ENCODE assay signal across 17 cellular contexts in genomic region chr19:55069859-55070225, GRCh38. TPM values are rescaled to one million over a fixed set of nuclear protein-coding genes. Genes with fewer than 3 reads are reported as not detected.
DNase-seq lines count a peak whose midpoint lies in the region; ATAC-seq, FAIRE-seq and TF ChIP-seq lines count a peak whose summit lies in the region.
"Had no signal": no experiment of that assay in that cellular context is flagged by ENCODE, and none has a peak within 500 bp of the region (broad histone marks: within the 10 kb centered on the region; RNA-seq: fewer than 3 reads in every experiment).

No MANE protein-coding gene starts in this region.

- H3K9me3 Mint-ChIP-seq in stimulated activated naive CD8-positive, alpha-beta T cell treated with anti-CD3 and anti-CD28 coated beads, Interleukin-15, amount 100 ng/mL, for 72 hours, result no peaks in the 10 kb centered on the region
- H3K9me3 Mint-ChIP-seq: dendritic cell treated with granulocyte-macrophage colony-stimulating factor and Interleukin-4, amounts not matched to agents 40 ng/mL and 50 ng/mL, for 4 days had no signal

- no peak for DNase-seq in stimulated activated naive CD8-positive, alpha-beta T cell treated with anti-CD3 and anti-CD28 coated beads, Interleukin-15, amount 100 ng/mL, for 72 hours
- DNase-seq in stimulated activated naive CD8-positive, alpha-beta T cell treated with anti-CD3 and anti-CD28 coated beads, Interleukin-15, Interleukin-2, amounts not matched to agents 100 U/mL and 50 U/mL, for 24 hours, result no peak
- DNase-seq in bronchial epithelial cell (ENCODE audit: low read depth) (no peak), superior temporal gyrus (ENCODE audit: extremely low spot score) (no peak), cerebellar cortex (ENCODE audit: low spot score) (no peak)
- DNase-seq: activated gamma-delta T cell treated with Interleukin-2 at 50 U/mL for 16 hours, MV-4-11, SHP77 treated with DMSO at 0.1 percent for 48 hours, testis had no signal

- H3K4me1 ChIP-seq in muscle layer of duodenum (ENCODE audit: control insufficient read depth in 1 of 2, insufficient read depth in 2 of 2, low read length in 2 of 2), result peaks cover 0 to 6% of the 10 kb centered on the region in 2 donors

- H3K27me3 Mint-ChIP-seq in stimulated activated naive CD8-positive, alpha-beta T cell treated with anti-CD3 and anti-CD28 coated beads, Interleukin-15, amount 100 ng/mL, for 72 hours, result peaks cover 88% of the 10 kb centered on the region

- H3K4me3 Mint-ChIP-seq in stimulated activated naive CD8-positive, alpha-beta T cell treated with anti-CD3 and anti-CD28 coated beads, Interleukin-15, amount 100 ng/mL, for 72 hours, result peak overlapping the region; percentile 66 to 67

- ATAC-seq in stimulated activated naive CD8-positive, alpha-beta T cell treated with anti-CD3 and anti-CD28 coated beads, Interleukin-15, amount 100 ng/mL, for 72 hours, result no peak
- ATAC-seq in stimulated activated naive CD8-positive, alpha-beta T cell treated with anti-CD3 and anti-CD28 coated beads, Interleukin-15, Interleukin-2, amounts not matched to agents 100 U/mL and 50 U/mL, for 24 hours, result no peak
- ATAC-seq in HG03039 (IDR thresholded peaks at IDR 0.05; ENCODE audit: unreplicated experiment) (no peak), GM18511 (IDR thresholded peaks at IDR 0.05; ENCODE audit: unreplicated experiment) (no peak)

- H3K36me3 ChIP-seq in bronchial epithelial cell (ENCODE audit: control insufficient read depth, insufficient read depth, low read length) (no peaks in the 10 kb centered on the region), muscle layer of duodenum (ENCODE audit: control insufficient read depth in 1 of 2, insufficient read depth in 2 of 2, low read length in 2 of 2) (no peaks in the 10 kb centered on the region)
- H3K36me3 ChIP-seq: WERI-Rb-1 had no signal

- H3K4me3 ChIP-seq in bronchial epithelial cell (ENCODE audit: low read depth, low read length) (no peak overlapping the region), muscle layer of duodenum (ENCODE audit: low read depth in 1 of 2, low read length in 2 of 2) (no peak overlapping the region)
- H3K4me3 ChIP-seq: testis had no signal

- FAIRE-seq in bronchial epithelial cell (lab: Jason Lieb, UNC), result peak; percentile 93
- FAIRE-seq: GM18507 had no signal

- peak overlapping the region in 1 of 2 donors; percentile 11 for H3K27ac Mint-ChIP-seq in stimulated activated naive CD8-positive, alpha-beta T cell treated with anti-CD3 and anti-CD28 coated beads, Interleukin-15, amount 100 ng/mL, for 72 hours
- H3K27ac Mint-ChIP-seq: dendritic cell treated with granulocyte-macrophage colony-stimulating factor and Interleukin-4, amounts not matched to agents 40 ng/mL and 50 ng/mL, for 4 days had no signal

- H3K27me3 ChIP-seq in bronchial epithelial cell (ENCODE audit: control insufficient read depth, insufficient read depth, low read length), result peaks cover 2% of the 10 kb centered on the region
- H3K27me3 ChIP-seq in muscle layer of duodenum (ENCODE audit: low read depth, low read length), result peaks cover 13% of the 10 kb centered on the region
- H3K27me3 ChIP-seq: testis had no signal

- no peak for TF ChIP-seq CTCF in bronchial epithelial cell (IDR thresholded peaks at IDR 0.05; ENCODE audit: insufficient read depth, low read length, severe bottlenecking)

- peaks cover 10% of the 10 kb centered on the region for H3K4me1 Mint-ChIP-seq in stimulated activated naive CD8-positive, alpha-beta T cell treated with anti-CD3 and anti-CD28 coated beads, Interleukin-15, amount 100 ng/mL, for 72 hours

- H3K9me3 ChIP-seq in muscle layer of duodenum (ENCODE audit: control insufficient read depth in 1 of 2, low read length in 2 of 2), result peaks cover 0 to 8% of the 10 kb centered on the region in 2 donors
- H3K9me3 ChIP-seq: testis had no signal

- H3K27ac ChIP-seq in muscle layer of duodenum (ENCODE audit: low read length), result peak overlapping the region; percentile 19
- H3K27ac ChIP-seq: testis, WERI-Rb-1 had no signal

RNA-seq across cellular contexts. Expression of gene EPS8L1, which starts 5.8 kb away (rescaled TPM):
- total RNA-seq in bronchial epithelial cell, result 117 and 308 TPM in 2 replicates

RNA-seq across cellular contexts. Expression of gene RDH13, which starts 6.9 kb away (rescaled TPM):
- 23.7 and 37.0 TPM in 2 replicates for total RNA-seq in bronchial epithelial cell

RNA-seq across cellular contexts. Expression of gene GP6, which starts 31.8 kb away (rescaled TPM):
- not detected in 2 replicates for total RNA-seq in bronchial epithelial cell
- total RNA-seq: glomerular endothelial cell, lung microvascular endothelial cell had no signal

RNA-seq across cellular contexts. Expression of gene PPP1R12C, which starts 47.6 kb away (rescaled TPM):
- total RNA-seq in bronchial epithelial cell, result 22.9 and 25.6 TPM in 2 replicates
